ENCODE assay signal across 27 cellular contexts in genomic region chrX:38986586-38986985, GRCh38.
DNase-seq lines count a peak whose midpoint lies in the region; ATAC-seq, FAIRE-seq and TF ChIP-seq lines count a peak whose summit lies in the region.
"Had no signal": no experiment of that assay in that cellular context is flagged by ENCODE, and none has a peak within 500 bp of the region (broad histone marks: within the 10 kb centered on the region; RNA-seq: fewer than 3 reads in every experiment).

No MANE protein-coding gene starts in this region.

- H2BK15ac ChIP-seq in mesendoderm (replicated peaks; ENCODE audit: low read depth) = no peak overlapping the region

- BruUV-seq in Calu3 (replicated peaks; lab: Mats Ljungman, UMichigan) = no TSS peak

- H3K4me2 ChIP-seq in Loucy (ENCODE audit: low read depth, low read length, poor library complexity, severe bottlenecking) (peak overlapping the region; percentile 62), mesendoderm (ENCODE audit: low read length) (no peak overlapping the region)
- H3K4me2 ChIP-seq: KMS-11, SK-N-SH had no signal

- no peak overlapping the region for H2BK5ac ChIP-seq in mesendoderm (ENCODE audit: low read length)

- intact Hi-C loops in Calu3 (cut with micrococcal nuclease; ENCODE audit: unreplicated experiment) = no loop called here

- H4K20me1 ChIP-seq in Loucy (ENCODE audit: insufficient read depth, low read length, poor library complexity, severe bottlenecking) = no peaks in the 10 kb centered on the region

- peaks cover 6% of the 10 kb centered on the region; the same call in 1 of the 2 replicates for H3F3A ChIP-seq in Loucy (ENCODE audit: low read depth)

- H3K36me3 ChIP-seq in Loucy (ENCODE audit: insufficient read depth, low read length) (no peaks in the 10 kb centered on the region), mesendoderm (ENCODE audit: control insufficient read depth, insufficient read depth, low read length) (no peaks in the 10 kb centered on the region)
- H3K36me3 ChIP-seq: tibial nerve had no signal

- no peaks in the 10 kb centered on the region for H3K9me3 ChIP-seq in Loucy (ENCODE audit: insufficient read depth, low read depth, low read length)
- H3K9me3 ChIP-seq: SK-N-SH, tibial nerve had no signal

- no peak overlapping the region for H3K56ac ChIP-seq in mesendoderm (ENCODE audit: low read length)

- FAIRE-seq in GM12891 (lab: Jason Lieb, UNC) = no peak
- FAIRE-seq: endometrium, keratinocyte had no signal

- H3K79me1 ChIP-seq in mesendoderm (ENCODE audit: low read length) = no peaks in the 10 kb centered on the region

- WGBS in mesendoderm (ENCODE audit: extremely low coverage, insufficient coverage, low lambda C conversion rate) = no CpG with 5 or more reads among the region's 3 CpGs

- H3K27ac Mint-ChIP-seq in Calu3 (ENCODE audit: unreplicated experiment) = peak overlapping the region; percentile 61
- H3K27ac Mint-ChIP-seq in WTC11 = no peak overlapping the region
- H3K27ac Mint-ChIP-seq: activated CD4-positive, alpha-beta T cell treated with anti-CD3 and anti-CD28 coated beads, Interleukin-2, amount 10 ng/mL, durations not matched to agents 7 days and 5 days; activated T-cell treated with anti-CD3 and anti-CD28 coated beads, Interleukin-2, amount 50 U/mL, for 72 hours had no signal

- H3K4me1 Mint-ChIP-seq in Calu3 (ENCODE audit: low read depth, unreplicated experiment) = peaks cover 42% of the 10 kb centered on the region
- peaks cover 29% of the 10 kb centered on the region for H3K4me1 Mint-ChIP-seq in WTC11
- H3K4me1 Mint-ChIP-seq: activated CD4-positive, alpha-beta T cell treated with anti-CD3 and anti-CD28 coated beads, Interleukin-2, amount 10 ng/mL, durations not matched to agents 7 days and 5 days; central memory CD8-positive, alpha-beta T cell had no signal

- no peak overlapping the region for H3K18ac ChIP-seq in mesendoderm (ENCODE audit: low read length)

- POLR2A ChIA-PET in WTC11 (lab: Charles Lee) = no interaction called here

- H3K9me3 Mint-ChIP-seq in Calu3 (ENCODE audit: low read depth, unreplicated experiment) = no peaks in the 10 kb centered on the region
- no peaks in the 10 kb centered on the region for H3K9me3 Mint-ChIP-seq in WTC11
- H3K9me3 Mint-ChIP-seq: activated CD4-positive, alpha-beta T cell treated with anti-CD3 and anti-CD28 coated beads, Interleukin-2, amount 10 ng/mL, durations not matched to agents 7 days and 5 days; activated T-cell treated with anti-CD3 and anti-CD28 coated beads, Interleukin-2, amount 50 U/mL, for 72 hours; central memory CD8-positive, alpha-beta T cell; naive thymus-derived CD8-positive, alpha-beta T cell had no signal

- peak overlapping the region; percentile 36; the same call in 1 of the 2 replicates for H2AFZ ChIP-seq in Loucy (ENCODE audit: low read length)

- no peaks in the 10 kb centered on the region for H3K9me2 ChIP-seq in Loucy (replicated peaks; ENCODE audit: low read depth, low read length)
- H3K9me2 ChIP-seq: SK-N-SH had no signal

- peaks cover 17% of the 10 kb centered on the region for H3K4me1 ChIP-seq in Loucy (ENCODE audit: insufficient read depth, low read length, poor library complexity, severe bottlenecking)
- H3K4me1 ChIP-seq in mesendoderm (ENCODE audit: control insufficient read depth, low read depth, low read length) = no peaks in the 10 kb centered on the region
- H3K4me1 ChIP-seq: tibial nerve had no signal

- H3K4me3 Mint-ChIP-seq in Calu3 (ENCODE audit: low read depth, unreplicated experiment) (no peak overlapping the region), WTC11 (no peak overlapping the region)
- H3K4me3 Mint-ChIP-seq: activated CD4-positive, alpha-beta T cell treated with anti-CD3 and anti-CD28 coated beads, Interleukin-2, amount 10 ng/mL, durations not matched to agents 7 days and 5 days; activated T-cell treated with anti-CD3 and anti-CD28 coated beads, Interleukin-2, amount 50 U/mL, for 72 hours; central memory CD8-positive, alpha-beta T cell; naive thymus-derived CD8-positive, alpha-beta T cell had no signal

- TF ChIP-seq CTCF in Calu3 (IDR thresholded peaks at IDR 0.05; ENCODE audit: unreplicated experiment) = no peak
- peak; percentile 20 for TF ChIP-seq CTCF in Loucy (conservative IDR thresholded peaks at IDR 0.05; ENCODE audit: low read length)
- TF ChIP-seq CTCF in WTC11 (IDR thresholded peaks at IDR 0.05) = no peak

- H3K79me2 ChIP-seq in Loucy (ENCODE audit: insufficient read depth, low read length) = no peaks in the 10 kb centered on the region
- H3K79me2 ChIP-seq in mesendoderm (ENCODE audit: control insufficient read depth, insufficient read depth, low read length) = no peaks in the 10 kb centered on the region

- no peak overlapping the region for H2AK5ac ChIP-seq in mesendoderm (ENCODE audit: low read length)

- H3K27ac ChIP-seq in mesendoderm (ENCODE audit: low read depth, low read length) = no peak overlapping the region
- H3K27ac ChIP-seq: KMS-11, skin epidermis, tibial nerve, VCaP had no signal

- peak overlapping the region; percentile 39 for H3K9ac ChIP-seq in Loucy (ENCODE audit: low read depth, low read length, poor library complexity, severe bottlenecking)
- H3K9ac ChIP-seq in mesendoderm (ENCODE audit: low read length) = no peak overlapping the region
- H3K9ac ChIP-seq: KMS-11, SK-N-SH had no signal

- H3K36me3 Mint-ChIP-seq in Calu3 (ENCODE audit: insufficient read depth, unreplicated experiment) (no peaks in the 10 kb centered on the region), WTC11 (no peaks in the 10 kb centered on the region)
- H3K36me3 Mint-ChIP-seq: naive thymus-derived CD8-positive, alpha-beta T cell had no signal

- H3K27me3 ChIP-seq in Loucy (ENCODE audit: insufficient read depth, low read length, poor library complexity, severe bottlenecking) (no peaks in the 10 kb centered on the region), mesendoderm (ENCODE audit: insufficient read depth, low read length, poor library complexity) (no peaks in the 10 kb centered on the region)
- H3K27me3 ChIP-seq: tibial nerve had no signal

- ATAC-seq in WTC11 (peak; percentile 76), GM18498 (IDR thresholded peaks at IDR 0.05; ENCODE audit: unreplicated experiment) (no peak)
- ATAC-seq: activated T-cell treated with anti-CD3 and anti-CD28 coated beads, Interleukin-2, amount 50 U/mL, for 72 hours; naive thymus-derived CD8-positive, alpha-beta T cell had no signal

- no peak overlapping the region for H3K4ac ChIP-seq in mesendoderm (ENCODE audit: low read depth, low read length)

- no peak overlapping the region for H4K8ac ChIP-seq in mesendoderm (ENCODE audit: low read depth, low read length)

- no peak overlapping the region for H3K23ac ChIP-seq in mesendoderm (ENCODE audit: low read length)

- no peaks in the 10 kb centered on the region for H3K27me3 Mint-ChIP-seq in Calu3 (ENCODE audit: unreplicated experiment)
- no peaks in the 10 kb centered on the region for H3K27me3 Mint-ChIP-seq in WTC11 (ENCODE audit: low read depth)
- H3K27me3 Mint-ChIP-seq: activated CD4-positive, alpha-beta T cell treated with anti-CD3 and anti-CD28 coated beads, Interleukin-2, amount 10 ng/mL, durations not matched to agents 7 days and 5 days; central memory CD8-positive, alpha-beta T cell; naive thymus-derived CD8-positive, alpha-beta T cell had no signal

- H2BK120ac ChIP-seq in mesendoderm (ENCODE audit: low read depth, low read length) = no peak overlapping the region

- no peak for TF ChIP-seq POLR2A in GM12891 (IDR thresholded peaks at IDR 0.05; ENCODE audit: low read depth, low read length)

- CTCF ChIA-PET in Calu3 (lab: Charles Lee) (interaction anchor here (0.5 to 1.2 kb wide), 2 partner anchors 175 to 181 kb away, joined by 3 read pairs; no protein-coding TSS in a partner anchor), WTC11 (lab: Charles Lee) (no interaction called here)

- DNase-seq in Calu3 (no peak), WTC11 (ENCODE audit: low spot score) (peak; percentile 17), mesendoderm (peak; percentile 44), GM12891 (ENCODE audit: insufficient read length, low spot score) (no peak), NCI-H1092 (lab: John Stamatoyannopoulos, UW) (no peak), kidney tubule cell (ENCODE audit: low spot score) (no peak)
- DNase-seq: activated CD4-positive, alpha-beta T cell treated with anti-CD3 and anti-CD28 coated beads, Interleukin-2, amount 10 ng/mL, durations not matched to agents 7 days and 5 days; activated naive CD4-positive, alpha-beta T cell; activated T-cell treated with anti-CD3 and anti-CD28 coated beads, Interleukin-2, amount 50 U/mL, for 72 hours; COR-L47; dermis blood vessel endothelial cell; naive thymus-derived CD8-positive, alpha-beta T cell; NCI-H1436; NCI-H446 treated with DMSO at 0.1 percent for 48 hours; stimulated activated CD4-positive, alpha-beta T cell treated with anti-CD3 and anti-CD28 coated beads, Interleukin-1b, Interleukin-23, amount 100 ng/mL, for 48 hours; stimulated activated CD8-positive, alpha-beta memory T cell treated with anti-CD3 and anti-CD28 coated beads, Interleukin-4, amount 100 ng/mL, for 48 hours; T-helper 2 cell had no signal

- H3K4me3 ChIP-seq in Loucy (ENCODE audit: low read length, poor library complexity, severe bottlenecking) = no peak overlapping the region
- no peak overlapping the region for H3K4me3 ChIP-seq in mesendoderm (ENCODE audit: low read length)
- H3K4me3 ChIP-seq: skin epidermis, tibial nerve had no signal

- no peak overlapping the region for H4K5ac ChIP-seq in mesendoderm (ENCODE audit: low read length)

TF ChIP-seq in WTC11, 78 proteins besides CTCF, POLR2A, EP300 and RAD21 (continues in another document):
- TF ChIP-seq ZBTB43 (CRISPR knock-in tag; IDR thresholded peaks at IDR 0.05) = no peak

TF ChIP-seq in GM12891, 5 proteins besides CTCF, POLR2A, EP300 and RAD21:
- TF ChIP-seq POLR2AphosphoS5 (IDR thresholded peaks at IDR 0.05; ENCODE audit: low read depth, low read length) (no peak), PAX5 (IDR thresholded peaks at IDR 0.05; ENCODE audit: insufficient read depth, low read length, severe bottlenecking) (no peak), SPI1 (IDR thresholded peaks at IDR 0.05; ENCODE audit: low read depth, low read length) (no peak), TAF1 (IDR thresholded peaks at IDR 0.05; ENCODE audit: low read depth, low read length) (no peak), POU2F2 (IDR thresholded peaks at IDR 0.05; ENCODE audit: low read depth, low read length) (no peak)
TF ChIP-seq in GM12891: peak in this region for 0.

Comparison
In these comparisons a context has a peak if more than half of its experiments do, and no peak if none do; other contexts are left out.
1. DNase-seq: peak in WTC11 (single experiment) and mesendoderm (single experiment); none in Calu3 (single experiment), GM12891 (single experiment), NCI-H1092 (single experiment) and kidney tubule cell (single experiment).